9 cellular contexts compared by ENCODE assay signal in the genomic region with DNA sequence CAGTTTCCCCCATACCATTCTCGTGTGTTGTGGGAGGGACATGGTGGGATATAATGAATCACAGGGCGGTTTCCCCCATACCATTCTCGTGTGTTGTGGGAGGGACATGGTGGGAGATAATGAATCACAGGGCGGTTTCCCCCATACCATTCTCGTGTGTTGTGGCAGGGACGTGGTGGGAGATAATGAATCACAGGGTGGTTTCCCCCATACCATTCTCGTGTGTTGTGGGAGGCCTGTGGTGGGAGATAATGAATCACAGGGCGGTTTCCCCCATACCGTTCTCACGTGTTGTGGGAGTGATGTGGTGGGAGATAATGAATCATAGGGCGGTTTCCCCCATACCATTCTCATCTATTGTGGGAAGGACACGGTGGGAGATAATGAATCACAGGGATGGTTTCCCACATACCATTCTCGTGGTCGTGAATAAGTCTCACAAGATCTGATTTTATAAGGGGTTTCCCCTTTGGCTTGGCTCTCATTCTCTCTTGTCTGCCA.
DNase-seq lines count a peak whose midpoint lies in the region; ATAC-seq and TF ChIP-seq lines count a peak whose summit lies in the region.
"Had no signal": no experiment of that assay in that cellular context is flagged by ENCODE, and none has a peak within 500 bp of the region (broad histone marks: within the 10 kb centered on the region; RNA-seq: fewer than 3 reads in every experiment).

No MANE protein-coding gene starts in this region.

- no peaks in the 10 kb centered on the region for H3K27me3 ChIP-seq in effector memory CD4-positive, alpha-beta T cell (replicated peaks; ENCODE audit: control insufficient read depth, insufficient read depth, low read length, poor library complexity, severe bottlenecking)

- peak; percentile 82 for ATAC-seq in activated CD8-positive, alpha-beta T cell treated with anti-CD3 and anti-CD28 coated beads for 36 hours
- ATAC-seq in HG03521 (IDR thresholded peaks at IDR 0.05; ENCODE audit: unreplicated experiment) (no peak), GM21526 (IDR thresholded peaks at IDR 0.05; ENCODE audit: low FRiP score, unreplicated experiment) (no peak)
- ATAC-seq: Right ventricle myocardium inferior had no signal

- TF ChIP-seq CTCF in activated CD8-positive, alpha-beta T cell treated with anti-CD3 and anti-CD28 coated beads for 36 hours (IDR thresholded peaks at IDR 0.05), result no peak

- no peaks in the 10 kb centered on the region for H3K27me3 Mint-ChIP-seq in activated CD8-positive, alpha-beta T cell treated with anti-CD3 and anti-CD28 coated beads for 36 hours

- peaks cover 55% of the 10 kb centered on the region for H3K36me3 Mint-ChIP-seq in activated CD8-positive, alpha-beta T cell treated with anti-CD3 and anti-CD28 coated beads for 36 hours (ENCODE audit: low read depth)

- H3K4me1 ChIP-seq in effector memory CD4-positive, alpha-beta T cell (ENCODE audit: control insufficient read depth, insufficient read depth, low read length, poor library complexity, severe bottlenecking), result no peaks in the 10 kb centered on the region

- H3K9me3 ChIP-seq in effector memory CD4-positive, alpha-beta T cell (ENCODE audit: control insufficient read depth, low read length), result no peaks in the 10 kb centered on the region

- H3K4me3 ChIP-seq in effector memory CD4-positive, alpha-beta T cell (ENCODE audit: insufficient read depth, low read depth, low read length, poor library complexity, severe bottlenecking), result no peak overlapping the region

- DNase-seq in HUDEP-2 (lab: John Stamatoyannopoulos, UW; ENCODE audit: unreplicated experiment in 76 of 76) (peak in 61 of 76 experiments; percentile 6 to 73 (median 42)), NCI-H748 treated with DMSO at 0.1 percent for 48 hours (lab: John Stamatoyannopoulos, UW) (no peak), SK-N-DZ (ENCODE audit: low spot score) (no peak)
- peak; percentile 85 for DNase-seq in activated CD8-positive, alpha-beta T cell treated with anti-CD3 and anti-CD28 coated beads for 36 hours
- peak in 2 of 3 donors; percentile 44 to 50 for DNase-seq in effector memory CD4-positive, alpha-beta T cell
- peak; percentile 28 for DNase-seq in stimulated activated CD8-positive, alpha-beta memory T cell treated with anti-CD3 and anti-CD28 coated beads, Interleukin-4, amount 100 ng/mL, for 24 hours (ENCODE audit: low read depth)

- peaks cover 22% of the 10 kb centered on the region for H3K4me1 Mint-ChIP-seq in activated CD8-positive, alpha-beta T cell treated with anti-CD3 and anti-CD28 coated beads for 36 hours (ENCODE audit: low read depth)

- intact Hi-C loops in activated CD8-positive, alpha-beta T cell treated with anti-CD3 and anti-CD28 coated beads for 36 hours (cut with micrococcal nuclease), result no loop called here

- no peaks in the 10 kb centered on the region for H3K36me3 ChIP-seq in effector memory CD4-positive, alpha-beta T cell (ENCODE audit: control insufficient read depth, insufficient read depth, low read length)

- H3K9me3 Mint-ChIP-seq in activated CD8-positive, alpha-beta T cell treated with anti-CD3 and anti-CD28 coated beads for 36 hours, result peaks cover 21% of the 10 kb centered on the region

- CTCF ChIA-PET in activated CD8-positive, alpha-beta T cell treated with anti-CD3 and anti-CD28 coated beads for 36 hours (lab: Charles Lee), result no interaction called here

- H3K27ac Mint-ChIP-seq in activated CD8-positive, alpha-beta T cell treated with anti-CD3 and anti-CD28 coated beads for 36 hours, result peak overlapping the region; percentile 88

- peak overlapping the region; percentile 30 for H3K4me3 Mint-ChIP-seq in activated CD8-positive, alpha-beta T cell treated with anti-CD3 and anti-CD28 coated beads for 36 hours

- POLR2A ChIA-PET in activated CD8-positive, alpha-beta T cell treated with anti-CD3 and anti-CD28 coated beads for 36 hours (lab: Charles Lee), result interaction anchor here (0.6 to 1.5 kb wide), 3 partner anchors 17 to 396 kb away, joined by 3 to 9 read pairs (median 3); no protein-coding TSS in a partner anchor

- H3K27ac ChIP-seq in effector memory CD4-positive, alpha-beta T cell (ENCODE audit: insufficient read depth, low read length, poor library complexity, severe bottlenecking), result no peak overlapping the region

Comparison
In these comparisons a context has a peak if more than half of its experiments do, and no peak if none do; other contexts are left out.
1. DNase-seq: peak in HUDEP-2 (61 of 76), activated CD8-positive, alpha-beta T cell treated with anti-CD3 and anti-CD28 coated beads for 36 hours (single experiment), effector memory CD4-positive, alpha-beta T cell (2 of 3) and stimulated activated CD8-positive, alpha-beta memory T cell treated with anti-CD3 and anti-CD28 coated beads, Interleukin-4, amount 100 ng/mL, for 24 hours (single experiment); none in NCI-H748 treated with DMSO at 0.1 percent for 48 hours (single experiment) and SK-N-DZ (single experiment).